In genomic region chr17:67378444-67379250, GRCh38 we compare ENCODE assay signal across 1 cellular context.
TF ChIP-seq lines count a peak whose summit lies in the region.

No MANE protein-coding gene starts in this region.

TF ChIP-seq in HepG2, 621 proteins besides CTCF, POLR2A, EP300 and RAD21 (continued from another document and continues in another):
- 0 out of 2 replicates have a peak, but pooled peaks have one; percentile 22 for TF ChIP-seq ZNF274 (CRISPR knock-in tag; IDR thresholded peaks at IDR 0.05)
- TF ChIP-seq STAT5B (CRISPR knock-in tag; IDR thresholded peaks at IDR 0.05) = no peak
- TF ChIP-seq GMEB2 (CRISPR knock-in tag; IDR thresholded peaks at IDR 0.05; ENCODE audit: low read depth) = no peak
- no peak for TF ChIP-seq IKZF1 (IDR thresholded peaks at IDR 0.05)
- no peak; the same call in 1 of the 2 replicates for TF ChIP-seq ZBTB7A (CRISPR knock-in tag; IDR thresholded peaks at IDR 0.05)
- no peak for TF ChIP-seq BATF2 (CRISPR knock-in tag; IDR thresholded peaks at IDR 0.05)
- TF ChIP-seq ATF6 (CRISPR knock-in tag; conservative IDR thresholded peaks at IDR 0.05) = no peak
- TF ChIP-seq MED1 (CRISPR knock-in tag; IDR thresholded peaks at IDR 0.05) = peak; percentile 46; the same call in 1 of the 2 replicates
- TF ChIP-seq ZNF329 (CRISPR knock-in tag; IDR thresholded peaks at IDR 0.05; ENCODE audit: low read depth) = no peak
- no peak for TF ChIP-seq E2F2 (CRISPR knock-in tag; IDR thresholded peaks at IDR 0.05; ENCODE audit: borderline replicate concordance)
- TF ChIP-seq ZBTB40 (IDR thresholded peaks at IDR 0.05) = no peak
- TF ChIP-seq ZBTB40 (CRISPR knock-in tag; IDR thresholded peaks at IDR 0.05) = peak; percentile 67
- TF ChIP-seq ZNF672 (CRISPR knock-in tag; IDR thresholded peaks at IDR 0.05) = no peak
- TF ChIP-seq ZNF605 (CRISPR knock-in tag; IDR thresholded peaks at IDR 0.05) = peak; percentile 39; the same call in 1 of the 2 replicates
- peak; percentile 43; the same call in 1 of the 2 replicates for TF ChIP-seq KAT7 (CRISPR knock-in tag; IDR thresholded peaks at IDR 0.05; ENCODE audit: borderline replicate concordance)
- TF ChIP-seq FOXA3 (CRISPR knock-in tag; IDR thresholded peaks at IDR 0.05) = no peak
- no peak for TF ChIP-seq HOMEZ (CRISPR knock-in tag; IDR thresholded peaks at IDR 0.05; ENCODE audit: low read depth)
- TF ChIP-seq ZNF253 (CRISPR knock-in tag; IDR thresholded peaks at IDR 0.05; ENCODE audit: borderline replicate concordance) = no peak
- peak; percentile 60; the same call in 1 of the 2 replicates for TF ChIP-seq ZNF280B (CRISPR knock-in tag; IDR thresholded peaks at IDR 0.05; ENCODE audit: borderline replicate concordance)
- TF ChIP-seq GATAD1 (CRISPR knock-in tag; IDR thresholded peaks at IDR 0.05) = no peak; the same call in 1 of the 2 replicates
- TF ChIP-seq HOXA5 (CRISPR knock-in tag; IDR thresholded peaks at IDR 0.05) = 0 out of 2 replicates have a peak, but pooled peaks have one; percentile 66
- 0 out of 2 replicates have a peak, but pooled peaks have one; percentile 21 for TF ChIP-seq ZNF33B (CRISPR knock-in tag; IDR thresholded peaks at IDR 0.05)
- 0 out of 2 replicates have a peak, but pooled peaks have one; percentile 74 for TF ChIP-seq NR0B2 (CRISPR knock-in tag; IDR thresholded peaks at IDR 0.05)
- no peak for TF ChIP-seq JDP2 (CRISPR knock-in tag; IDR thresholded peaks at IDR 0.05; ENCODE audit: borderline replicate concordance)
- TF ChIP-seq ZNF781 (CRISPR knock-in tag; IDR thresholded peaks at IDR 0.05; ENCODE audit: borderline replicate concordance, not compliant biosample characterization) = no peak
- 0 out of 2 replicates have a peak, but pooled peaks have one; percentile 17 for TF ChIP-seq NFKBIZ (CRISPR knock-in tag; IDR thresholded peaks at IDR 0.05)
- TF ChIP-seq ZNF513 (CRISPR knock-in tag; conservative IDR thresholded peaks at IDR 0.05) = peak; percentile 31; the same call in 1 of the 2 replicates
- TF ChIP-seq SMARCE1 (IDR thresholded peaks at IDR 0.05; ENCODE audit: borderline replicate concordance) = no peak
